Comparison of ENCODE assay signal across 8 cellular contexts in the genomic region with DNA sequence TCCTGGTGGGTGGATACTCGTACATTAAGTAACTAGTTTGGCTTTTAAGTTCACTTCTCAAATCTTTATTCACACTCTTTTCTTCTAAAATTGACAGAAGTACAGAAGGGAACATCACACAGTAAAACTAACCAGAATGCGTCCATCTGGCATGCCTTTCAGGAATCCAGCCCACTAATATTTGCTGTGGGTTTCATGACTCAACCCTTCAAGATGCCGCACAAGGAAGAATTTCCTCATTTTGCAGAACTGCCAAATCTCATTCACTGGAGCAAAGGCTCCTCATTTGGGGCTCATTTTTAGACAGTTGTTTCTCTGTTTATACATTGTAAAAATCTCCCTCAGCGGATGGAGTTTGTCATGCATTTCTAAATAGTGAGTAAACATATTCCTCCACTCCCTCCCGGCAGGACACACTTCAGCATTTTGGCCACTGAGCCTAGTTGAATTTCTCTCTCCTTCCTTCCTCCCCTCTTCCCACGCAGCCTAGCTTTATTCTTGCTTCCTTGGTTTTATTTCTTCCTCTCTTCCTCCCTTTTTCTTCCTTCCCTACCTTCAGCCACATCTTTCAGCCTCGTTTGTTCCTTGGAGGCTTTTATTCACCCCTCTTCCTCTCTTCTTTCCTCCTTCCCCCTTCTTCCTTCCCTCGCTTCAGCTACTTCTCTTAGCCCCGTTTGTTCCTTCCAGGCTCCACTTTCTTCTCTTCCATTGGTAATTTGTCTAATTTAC.
A peak's percentile ranks its signal among the peaks of the same experiment; 100 is the strongest.
DNase-seq lines count a peak whose midpoint lies in the region; ATAC-seq, FAIRE-seq and TF ChIP-seq lines count a peak whose summit lies in the region.

No MANE protein-coding gene starts in this region.

- H3K9ac ChIP-seq in kidney (ENCODE audit: low read length in 2 of 2), result peak overlapping the region; percentile 63 to 74

- ATAC-seq in GM19397 (IDR thresholded peaks at IDR 0.05; ENCODE audit: unreplicated experiment), result no peak
- ATAC-seq in HG03439 (IDR thresholded peaks at IDR 0.05; ENCODE audit: unreplicated experiment), result no peak
- ATAC-seq in activated CD4-positive, CD25-positive, alpha-beta regulatory T cell treated with anti-CD3 and anti-CD28 coated beads, Interleukin-2, amount 50 U/mL, for 24 hours, result no peak

- TF ChIP-seq CTCF in kidney (IDR thresholded peaks at IDR 0.05; ENCODE audit: borderline replicate concordance, extremely low read depth, insufficient read depth), result no peak
- no peak for TF ChIP-seq CTCF in spleen (IDR thresholded peaks at IDR 0.05 in 8 of 11, conservative IDR thresholded peaks at IDR 0.05 in 3 of 11)

- 13 to 21% (median 15%) methylated on average over 9 of the region's 9 CpGs for WGBS in spleen, 5 donors

- TF ChIP-seq POLR2A in spleen (IDR thresholded peaks at IDR 0.05), result no peak

- H3K9me3 ChIP-seq in kidney (ENCODE audit: control insufficient read depth in 1 of 2, low read length in 2 of 2) (no peaks in the 10 kb centered on the region), spleen (no peaks in the 10 kb centered on the region)

- no peaks in the 10 kb centered on the region for H3K36me3 ChIP-seq in kidney (ENCODE audit: control insufficient read depth in 1 of 2, insufficient read depth in 2 of 2, low read length in 2 of 2)
- no peaks in the 10 kb centered on the region for H3K36me3 ChIP-seq in spleen

- H3K4me3 ChIP-seq in kidney (ENCODE audit: low read length in 2 of 2) (peak overlapping the region; percentile 57 to 87), spleen (peak overlapping the region; percentile 41 to 77 (median 64))

- intact Hi-C loops in kidney (cut with DNase I), result no loop called here
- intact Hi-C loops in spleen (cut with DNase I; ENCODE audit: low total_unique reads), result no loop called here

- H3K27ac ChIP-seq in kidney (ENCODE audit: low read depth in 2 of 2, low read length in 2 of 2) (peak overlapping the region; percentile 71 to 97), spleen (peak overlapping the region in 7 of 8 donors; percentile 58 to 93 (median 91))

- peak; percentile 6 for DNase-seq in GDM1 (lab: John Stamatoyannopoulos, UW)
- DNase-seq in NCI-H226, result peak; percentile 91
- DNase-seq in brain pericyte (ENCODE audit: low read depth, low spot score), result peak; percentile 68
- DNase-seq in kidney, result no peak
- no peak for DNase-seq in spleen

- FAIRE-seq in kidney (lab: Jason Lieb, UNC), result no peak

- H3K27me3 ChIP-seq in spleen (replicated peaks in 1 of 7), result peaks cover 0 to 39% (median 0%) of the 10 kb centered on the region in 7 donors

- peaks cover 0 to 2% of the 10 kb centered on the region in 2 donors for H3K4me1 ChIP-seq in kidney (ENCODE audit: control insufficient read depth in 1 of 2, insufficient read depth in 1 of 2, low read depth in 1 of 2, low read length in 2 of 2)
- peaks cover 0 to 32% (median 19%) of the 10 kb centered on the region in 6 donors for H3K4me1 ChIP-seq in spleen

Comparison
In these comparisons a context has a peak if more than half of its experiments do, and no peak if none do; other contexts are left out.
1. DNase-seq: peak in GDM1 (single experiment), NCI-H226 (single experiment) and brain pericyte (single experiment); none in kidney (single experiment) and spleen (single experiment).